Comparison of ENCODE assay signal across 2 cellular contexts in genomic region chr11:94926271-94926625, GRCh38.
TF ChIP-seq lines count a peak whose summit lies in the region.

No MANE protein-coding gene starts in this region.

TF ChIP-seq in endothelial cell of umbilical vein, 7 proteins besides CTCF, POLR2A, EP300 and RAD21 (continued from another document):
- TF ChIP-seq EZH2 (IDR thresholded peaks at IDR 0.05; ENCODE audit: borderline replicate concordance, low read depth, low read length, severe bottlenecking) (no peak), POLR2AphosphoS5 (IDR thresholded peaks at IDR 0.05; ENCODE audit: insufficient read depth, low read depth, low read length) (no peak), MAX (IDR thresholded peaks at IDR 0.05; ENCODE audit: insufficient read depth, insufficient read length) (no peak)

TF ChIP-seq in WTC11, 78 proteins besides CTCF, POLR2A, EP300 and RAD21:
- TF ChIP-seq PRDM15 (CRISPR knock-in tag; IDR thresholded peaks at IDR 0.05) = no peak
- no peak for TF ChIP-seq TCF7 (CRISPR knock-in tag; IDR thresholded peaks at IDR 0.05; ENCODE audit: low read depth)
- no peak for TF ChIP-seq ZMAT4 (CRISPR knock-in tag; IDR thresholded peaks at IDR 0.05)
- TF ChIP-seq IRF2 (CRISPR knock-in tag; IDR thresholded peaks at IDR 0.05; ENCODE audit: borderline replicate concordance, low read depth) = no peak
- no peak for TF ChIP-seq NR1H2 (CRISPR knock-in tag; IDR thresholded peaks at IDR 0.05)
- TF ChIP-seq PRRX2 (CRISPR knock-in tag; IDR thresholded peaks at IDR 0.05) = no peak
- TF ChIP-seq STAT6 (CRISPR knock-in tag; conservative IDR thresholded peaks at IDR 0.05; ENCODE audit: low read depth) = no peak
- no peak for TF ChIP-seq ETV6 (CRISPR knock-in tag; IDR thresholded peaks at IDR 0.05)
- no peak for TF ChIP-seq KAT7 (CRISPR knock-in tag; IDR thresholded peaks at IDR 0.05; ENCODE audit: borderline replicate concordance)
- TF ChIP-seq ZNF121 (CRISPR knock-in tag; IDR thresholded peaks at IDR 0.05) = no peak
- no peak for TF ChIP-seq ARID4B (CRISPR knock-in tag; IDR thresholded peaks at IDR 0.05; ENCODE audit: borderline replicate concordance)
- TF ChIP-seq RORB (CRISPR knock-in tag; IDR thresholded peaks at IDR 0.05) = no peak
- no peak for TF ChIP-seq ATF3 (CRISPR knock-in tag; conservative IDR thresholded peaks at IDR 0.05)
TF ChIP-seq in WTC11: peak in this region for 0.
